Comparison of ENCODE assay signal across 9 cellular contexts in genomic region chr2:111946294-111947114, GRCh38. TPM values are rescaled to one million over a fixed set of nuclear protein-coding genes. Genes with fewer than 3 reads are reported as not detected.
DNase-seq lines count a peak whose midpoint lies in the region; ATAC-seq and TF ChIP-seq lines count a peak whose summit lies in the region.
"Had no signal": no experiment of that assay in that cellular context is flagged by ENCODE, and none has a peak within 500 bp of the region (broad histone marks: within the 10 kb centered on the region; RNA-seq: fewer than 3 reads in every experiment).

No MANE protein-coding gene starts in this region.

- DNase-seq in A172 (ENCODE audit: low spot score) (peak; percentile 92), LHCN-M2 (ENCODE audit: low read depth) (peak; percentile 88), kidney glomerular epithelial cell (lab: John Stamatoyannopoulos, UW) (peak; percentile 49), type B pancreatic cell (ENCODE audit: extremely low spot score, unreplicated experiment) (no peak)
- no peak for DNase-seq in stimulated activated CD4-positive, alpha-beta T cell treated with anti-CD3 and anti-CD28 coated beads, Interleukin-15, amount 100 ng/mL, for 24 hours

- H3K9me3 Mint-ChIP-seq in brain (peaks cover 0 to 4% (median 0%) of the 10 kb centered on the region in 5 experiments), type B pancreatic cell (no peaks in the 10 kb centered on the region)
- H3K9me3 Mint-ChIP-seq: T-helper 1 cell treated with Interleukin-12 subunit alpha and Interleukin-12 subunit beta and Interleukin-4 antibody, amounts not matched to agents 30 μg/mL and 1 μg/mL, for 36 hours had no signal

- ATAC-seq in GM21515 (IDR thresholded peaks at IDR 0.05; ENCODE audit: unreplicated experiment) (no peak), HG03159 (IDR thresholded peaks at IDR 0.05; ENCODE audit: unreplicated experiment) (no peak)

- H3K36me3 Mint-ChIP-seq in brain (peaks cover 7% of the 10 kb centered on the region), type B pancreatic cell (peaks cover 43% of the 10 kb centered on the region)

- H3K4me1 Mint-ChIP-seq in brain: peaks cover 18% of the 10 kb centered on the region
- H3K4me1 Mint-ChIP-seq in type B pancreatic cell (ENCODE audit: unreplicated experiment): peaks cover 27% of the 10 kb centered on the region

- H3K27me3 Mint-ChIP-seq in brain (peaks cover 3% of the 10 kb centered on the region), type B pancreatic cell (no peaks in the 10 kb centered on the region)

- TF ChIP-seq CTCF in brain (conservative IDR thresholded peaks at IDR 0.05) (no peak), type B pancreatic cell (conservative IDR thresholded peaks at IDR 0.05) (no peak)

- peak overlapping the region; percentile 7 to 93 (median 83) for H3K27ac Mint-ChIP-seq in brain
- H3K27ac Mint-ChIP-seq in type B pancreatic cell: peak overlapping the region; percentile 87
- H3K27ac Mint-ChIP-seq: T-helper 1 cell treated with Interleukin-12 subunit alpha and Interleukin-12 subunit beta and Interleukin-4 antibody, amounts not matched to agents 30 μg/mL and 1 μg/mL, for 36 hours had no signal

- H3K4me3 Mint-ChIP-seq in brain (peak overlapping the region in 2 of 5 experiments; percentile 28 to 36), type B pancreatic cell (peak overlapping the region; percentile 7)
- H3K4me3 Mint-ChIP-seq: T-helper 1 cell treated with Interleukin-12 subunit alpha and Interleukin-12 subunit beta and Interleukin-4 antibody, amounts not matched to agents 30 μg/mL and 1 μg/mL, for 36 hours had no signal

RNA-seq across cellular contexts. Expression of gene MERTK, which starts 48.1 kb away (rescaled TPM):
- 0.10 and 0.62 TPM in 2 replicates for total RNA-seq in A172 (2014; rRNA removed; shearing (Covaris generic))
- total RNA-seq in LHCN-M2 (2014; rRNA removed) (0.38 and 0.46 TPM in 2 replicates), type B pancreatic cell (ENCODE audit: low replicate concordance) (25.7 and 48.4 TPM in 2 replicates)
- 0.23 TPM for polyA plus RNA-seq in LHCN-M2 (2012)
- 6.3 TPM for polyA plus RNA-seq in brain (ENCODE audit: insufficient read depth, low read depth, low replicate concordance)

Comparison
In these comparisons a context has a peak if more than half of its experiments do, and no peak if none do; other contexts are left out.
1. DNase-seq: peak in A172 (single experiment), LHCN-M2 (single experiment) and kidney glomerular epithelial cell (single experiment); none in type B pancreatic cell (single experiment) and stimulated activated CD4-positive, alpha-beta T cell treated with anti-CD3 and anti-CD28 coated beads, Interleukin-15, amount 100 ng/mL, for 24 hours (single experiment).
2. RNA of gene MERTK, which starts 48.1 kb away (total RNA-seq): 25.7 to 48.4 TPM in type B pancreatic cell; 0.38 to 0.46 TPM in LHCN-M2 and 0.10 to 0.62 TPM in A172; every median in the first group is over 10 times any median in the second.